ENCODE assay signal across 23 cellular contexts in genomic region chr20:44709797-44710196, GRCh38. TPM values are rescaled to one million over a fixed set of nuclear protein-coding genes. Genes with fewer than 3 reads are reported as not detected.
"Had no signal": no experiment of that assay in that cellular context is flagged by ENCODE, and none has a peak within 500 bp of the region (broad histone marks: within the 10 kb centered on the region; RNA-seq: fewer than 3 reads in every experiment).

No MANE protein-coding gene starts in this region.

- DNase-seq: activated CD4-positive, alpha-beta T cell treated with anti-CD3 and anti-CD28 coated beads for 36 hours; activated CD4-positive, alpha-beta T cell treated with anti-CD3 and anti-CD28 coated beads, Interleukin-2, amount 50 U/mL, for 1 hour; activated CD8-positive, alpha-beta memory T cell treated with anti-CD3 and anti-CD28 coated beads, Interleukin-2, amount 50 U/mL, for 4 hours; activated CD8-positive, alpha-beta T cell treated with anti-CD3 and anti-CD28 coated beads for 36 hours; activated naive CD4-positive, alpha-beta T cell treated with anti-CD3 and anti-CD28 coated beads, Interleukin-2, amount 50 U/mL, for 16 hours; activated naive CD8-positive, alpha-beta T cell treated with anti-CD3 and anti-CD28 coated beads, Interleukin-2, amount 10 ng/mL, durations not matched to agents 7 days and 5 days; adrenal gland; anterior cingulate cortex; cerebellar nuclear complex; MG63; NCI-H1105; NCI-H1436; NCI-H1694 treated with DMSO at 0.1 percent for 48 hours; NCI-H2081; NCI-H510A treated with DMSO at 0.1 percent for 48 hours; NCI-H69; SIG-M5; T-helper 1 cell; WERI-Rb-1 had no signal

- H3K4me3 ChIP-seq: adrenal gland, MG63, SK-N-MC had no signal

- H3K36me3 ChIP-seq: adrenal gland, MG63, WERI-Rb-1 had no signal

- FAIRE-seq: RCC 7860 had no signal

- ATAC-seq: activated CD4-positive, alpha-beta T cell treated with anti-CD3 and anti-CD28 coated beads for 36 hours; activated CD8-positive, alpha-beta T cell treated with anti-CD3 and anti-CD28 coated beads for 36 hours had no signal

- H3K4me2 ChIP-seq: KMS-11 had no signal

- H3K27me3 ChIP-seq: adrenal gland, MG63 had no signal

- H3K9me3 ChIP-seq: adrenal gland, MG63 had no signal

- H3K9ac ChIP-seq: KMS-11 had no signal

- H3K27ac ChIP-seq: adrenal gland, KMS-11, SK-N-MC, WERI-Rb-1 had no signal

RNA-seq across cellular contexts. Expression of gene CCN5, which starts 5.4 kb away (rescaled TPM):
- total RNA-seq: activated CD4-positive, alpha-beta T cell treated with anti-CD3 and anti-CD28 coated beads for 36 hours; activated CD8-positive, alpha-beta T cell treated with anti-CD3 and anti-CD28 coated beads for 36 hours; activated naive CD8-positive, alpha-beta T cell treated with anti-CD3 and anti-CD28 coated beads, Interleukin-2, amount 10 ng/mL, durations not matched to agents 7 days and 5 days; T-helper 2 cell treated with Interferon-gamma antibody and Interleukin-4, amounts not matched to agents 100 ng/mL and 5 ng/mL, for 36 hours had no signal

RNA-seq across cellular contexts. Expression of gene KCNK15, which starts 35.9 kb away (rescaled TPM):
- total RNA-seq: activated naive CD8-positive, alpha-beta T cell treated with anti-CD3 and anti-CD28 coated beads, Interleukin-2, amount 10 ng/mL, durations not matched to agents 7 days and 5 days; T-helper 2 cell treated with Interferon-gamma antibody and Interleukin-4, amounts not matched to agents 100 ng/mL and 5 ng/mL, for 36 hours had no signal
